In genomic region chr14:35402323-35403084, GRCh38 we compare ENCODE assay signal across 1 cellular context.
TF ChIP-seq lines count a peak whose summit lies in the region.

No MANE protein-coding gene starts in this region.

TF ChIP-seq in HepG2, 621 proteins besides CTCF, POLR2A, EP300 and RAD21 (continued from another document):
- TF ChIP-seq ZNF431 (CRISPR knock-in tag; IDR thresholded peaks at IDR 0.05; ENCODE audit: borderline replicate concordance, low read depth) (no peak), ZFP36L2 (CRISPR knock-in tag; IDR thresholded peaks at IDR 0.05) (no peak), ZSCAN22 (CRISPR knock-in tag; IDR thresholded peaks at IDR 0.05) (no peak), KDM3A (CRISPR knock-in tag; IDR thresholded peaks at IDR 0.05; ENCODE audit: low read depth) (no peak), SOX6 (IDR thresholded peaks at IDR 0.05) (no peak), SOX6 (CRISPR knock-in tag; IDR thresholded peaks at IDR 0.05) (no peak), ZNF335 (CRISPR knock-in tag; IDR thresholded peaks at IDR 0.05) (no peak), ZNF704 (CRISPR knock-in tag; IDR thresholded peaks at IDR 0.05; ENCODE audit: borderline replicate concordance) (no peak), EEA1 (CRISPR knock-in tag; IDR thresholded peaks at IDR 0.05; ENCODE audit: borderline replicate concordance) (no peak), U2AF1 (optimal IDR thresholded peaks at IDR 0.05; ENCODE audit: low read depth, low read length) (no peak), SP140L (CRISPR knock-in tag; IDR thresholded peaks at IDR 0.05; ENCODE audit: borderline replicate concordance) (no peak), ZNF12 (CRISPR knock-in tag; IDR thresholded peaks at IDR 0.05) (no peak), ZNF691 (CRISPR knock-in tag; IDR thresholded peaks at IDR 0.05; ENCODE audit: borderline replicate concordance, low read depth) (no peak), PAWR (CRISPR knock-in tag; IDR thresholded peaks at IDR 0.05; ENCODE audit: borderline replicate concordance) (no peak), RFX5 (IDR thresholded peaks at IDR 0.05; ENCODE audit: low read depth, low read length) (no peak), HOXA5 (CRISPR knock-in tag; IDR thresholded peaks at IDR 0.05) (no peak), PITX1 (CRISPR knock-in tag; IDR thresholded peaks at IDR 0.05) (no peak), KDM2A (CRISPR knock-in tag; IDR thresholded peaks at IDR 0.05; ENCODE audit: borderline replicate concordance, low read depth) (no peak), ZNF30 (CRISPR knock-in tag; IDR thresholded peaks at IDR 0.05) (no peak), RCOR2 (CRISPR knock-in tag; IDR thresholded peaks at IDR 0.05) (no peak), GABPA (IDR thresholded peaks at IDR 0.05; ENCODE audit: low read depth, low read length) (no peak), GABPA (CRISPR knock-in tag; IDR thresholded peaks at IDR 0.05; ENCODE audit: low read depth) (no peak), ZNF484 (CRISPR knock-in tag; IDR thresholded peaks at IDR 0.05; ENCODE audit: borderline replicate concordance, low read depth) (no peak), ZNF574 (CRISPR knock-in tag; IDR thresholded peaks at IDR 0.05) (peak; percentile 11), TFDP1 (CRISPR knock-in tag; IDR thresholded peaks at IDR 0.05; ENCODE audit: borderline replicate concordance) (no peak), ETV5 (CRISPR knock-in tag; IDR thresholded peaks at IDR 0.05; ENCODE audit: borderline replicate concordance) (peak; percentile 3; the same call in 1 of the 2 replicates), ZSCAN25 (CRISPR knock-in tag; IDR thresholded peaks at IDR 0.05) (no peak), ZNF235 (CRISPR knock-in tag; IDR thresholded peaks at IDR 0.05; ENCODE audit: borderline replicate concordance) (peak; percentile 35; the same call in 1 of the 2 replicates), FOXJ3 (CRISPR knock-in tag; IDR thresholded peaks at IDR 0.05; ENCODE audit: borderline replicate concordance) (no peak), ZNF446 (CRISPR knock-in tag; IDR thresholded peaks at IDR 0.05) (no peak), ZNF329 (CRISPR knock-in tag; IDR thresholded peaks at IDR 0.05; ENCODE audit: low read depth) (no peak), ZNF326 (CRISPR knock-in tag; IDR thresholded peaks at IDR 0.05; ENCODE audit: borderline replicate concordance) (no peak), SP1 (IDR thresholded peaks at IDR 0.05) (no peak), SP1 (CRISPR knock-in tag; IDR thresholded peaks at IDR 0.05) (no peak), ZNF343 (CRISPR knock-in tag; IDR thresholded peaks at IDR 0.05) (no peak), SP4 (CRISPR knock-in tag; IDR thresholded peaks at IDR 0.05) (no peak)
- TF ChIP-seq, protein P1, sequence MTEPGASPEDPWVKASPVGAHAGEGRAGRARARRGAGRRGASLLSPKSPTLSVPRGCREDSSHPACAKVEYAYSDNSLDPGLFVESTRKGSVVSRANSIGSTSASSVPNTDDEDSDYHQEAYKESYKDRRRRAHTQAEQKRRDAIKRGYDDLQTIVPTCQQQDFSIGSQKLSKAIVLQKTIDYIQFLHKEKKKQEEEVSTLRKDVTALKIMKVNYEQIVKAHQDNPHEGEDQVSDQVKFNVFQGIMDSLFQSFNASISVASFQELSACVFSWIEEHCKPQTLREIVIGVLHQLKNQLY (CRISPR knock-in tag; IDR thresholded peaks at IDR 0.05), result no peak
- TF ChIP-seq, protein P2, sequence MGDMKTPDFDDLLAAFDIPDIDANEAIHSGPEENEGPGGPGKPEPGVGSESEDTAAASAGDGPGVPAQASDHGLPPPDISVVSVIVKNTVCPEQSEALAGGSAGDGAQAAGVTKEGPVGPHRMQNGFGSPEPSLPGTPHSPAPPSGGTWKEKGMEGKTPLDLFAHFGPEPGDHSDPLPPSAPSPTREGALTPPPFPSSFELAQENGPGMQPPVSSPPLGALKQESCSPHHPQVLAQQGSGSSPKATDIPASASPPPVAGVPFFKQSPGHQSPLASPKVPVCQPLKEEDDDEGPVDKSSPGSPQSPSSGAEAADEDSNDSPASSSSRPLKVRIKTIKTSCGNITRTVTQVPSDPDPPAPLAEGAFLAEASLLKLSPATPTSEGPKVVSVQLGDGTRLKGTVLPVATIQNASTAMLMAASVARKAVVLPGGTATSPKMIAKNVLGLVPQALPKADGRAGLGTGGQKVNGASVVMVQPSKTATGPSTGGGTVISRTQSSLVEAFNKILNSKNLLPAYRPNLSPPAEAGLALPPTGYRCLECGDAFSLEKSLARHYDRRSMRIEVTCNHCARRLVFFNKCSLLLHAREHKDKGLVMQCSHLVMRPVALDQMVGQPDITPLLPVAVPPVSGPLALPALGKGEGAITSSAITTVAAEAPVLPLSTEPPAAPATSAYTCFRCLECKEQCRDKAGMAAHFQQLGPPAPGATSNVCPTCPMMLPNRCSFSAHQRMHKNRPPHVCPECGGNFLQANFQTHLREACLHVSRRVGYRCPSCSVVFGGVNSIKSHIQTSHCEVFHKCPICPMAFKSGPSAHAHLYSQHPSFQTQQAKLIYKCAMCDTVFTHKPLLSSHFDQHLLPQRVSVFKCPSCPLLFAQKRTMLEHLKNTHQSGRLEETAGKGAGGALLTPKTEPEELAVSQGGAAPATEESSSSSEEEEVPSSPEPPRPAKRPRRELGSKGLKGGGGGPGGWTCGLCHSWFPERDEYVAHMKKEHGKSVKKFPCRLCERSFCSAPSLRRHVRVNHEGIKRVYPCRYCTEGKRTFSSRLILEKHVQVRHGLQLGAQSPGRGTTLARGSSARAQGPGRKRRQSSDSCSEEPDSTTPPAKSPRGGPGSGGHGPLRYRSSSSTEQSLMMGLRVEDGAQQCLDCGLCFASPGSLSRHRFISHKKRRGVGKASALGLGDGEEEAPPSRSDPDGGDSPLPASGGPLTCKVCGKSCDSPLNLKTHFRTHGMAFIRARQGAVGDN (CRISPR knock-in tag; IDR thresholded peaks at IDR 0.05), result no peak; the same call in 1 of the 2 replicates
- TF ChIP-seq, protein P3, sequence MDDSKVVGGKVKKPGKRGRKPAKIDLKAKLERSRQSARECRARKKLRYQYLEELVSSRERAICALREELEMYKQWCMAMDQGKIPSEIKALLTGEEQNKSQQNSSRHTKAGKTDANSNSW (CRISPR knock-in tag; IDR thresholded peaks at IDR 0.05; ENCODE audit: borderline replicate concordance), result peak; percentile 50; the same call in 1 of the 2 replicates
- TF ChIP-seq, protein P4, sequence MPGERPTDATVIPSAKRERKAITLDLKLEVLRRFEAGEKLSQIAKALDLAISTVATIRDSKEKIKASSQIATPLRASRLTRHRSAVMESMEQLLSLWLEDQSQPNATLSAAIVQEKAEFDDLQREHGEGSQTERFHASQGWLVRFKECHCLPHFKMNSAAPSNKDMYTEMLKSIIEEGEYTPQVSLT (CRISPR knock-in tag; IDR thresholded peaks at IDR 0.05; ENCODE audit: borderline replicate concordance, low read depth), result no peak
- TF ChIP-seq, protein P5, sequence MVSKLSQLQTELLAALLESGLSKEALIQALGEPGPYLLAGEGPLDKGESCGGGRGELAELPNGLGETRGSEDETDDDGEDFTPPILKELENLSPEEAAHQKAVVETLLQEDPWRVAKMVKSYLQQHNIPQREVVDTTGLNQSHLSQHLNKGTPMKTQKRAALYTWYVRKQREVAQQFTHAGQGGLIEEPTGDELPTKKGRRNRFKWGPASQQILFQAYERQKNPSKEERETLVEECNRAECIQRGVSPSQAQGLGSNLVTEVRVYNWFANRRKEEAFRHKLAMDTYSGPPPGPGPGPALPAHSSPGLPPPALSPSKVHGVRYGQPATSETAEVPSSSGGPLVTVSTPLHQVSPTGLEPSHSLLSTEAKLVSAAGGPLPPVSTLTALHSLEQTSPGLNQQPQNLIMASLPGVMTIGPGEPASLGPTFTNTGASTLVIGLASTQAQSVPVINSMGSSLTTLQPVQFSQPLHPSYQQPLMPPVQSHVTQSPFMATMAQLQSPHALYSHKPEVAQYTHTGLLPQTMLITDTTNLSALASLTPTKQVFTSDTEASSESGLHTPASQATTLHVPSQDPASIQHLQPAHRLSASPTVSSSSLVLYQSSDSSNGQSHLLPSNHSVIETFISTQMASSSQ (IDR thresholded peaks at IDR 0.05; ENCODE audit: low read depth), result no peak
- TF ChIP-seq, protein P5 (CRISPR knock-in tag; IDR thresholded peaks at IDR 0.05; ENCODE audit: borderline replicate concordance), result 0 out of 2 replicates have a peak, but pooled peaks have one; percentile 32
- TF ChIP-seq, protein P6, sequence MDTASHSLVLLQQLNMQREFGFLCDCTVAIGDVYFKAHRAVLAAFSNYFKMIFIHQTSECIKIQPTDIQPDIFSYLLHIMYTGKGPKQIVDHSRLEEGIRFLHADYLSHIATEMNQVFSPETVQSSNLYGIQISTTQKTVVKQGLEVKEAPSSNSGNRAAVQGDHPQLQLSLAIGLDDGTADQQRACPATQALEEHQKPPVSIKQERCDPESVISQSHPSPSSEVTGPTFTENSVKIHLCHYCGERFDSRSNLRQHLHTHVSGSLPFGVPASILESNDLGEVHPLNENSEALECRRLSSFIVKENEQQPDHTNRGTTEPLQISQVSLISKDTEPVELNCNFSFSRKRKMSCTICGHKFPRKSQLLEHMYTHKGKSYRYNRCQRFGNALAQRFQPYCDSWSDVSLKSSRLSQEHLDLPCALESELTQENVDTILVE (CRISPR knock-in tag; IDR thresholded peaks at IDR 0.05), result no peak
- TF ChIP-seq, protein P7, sequence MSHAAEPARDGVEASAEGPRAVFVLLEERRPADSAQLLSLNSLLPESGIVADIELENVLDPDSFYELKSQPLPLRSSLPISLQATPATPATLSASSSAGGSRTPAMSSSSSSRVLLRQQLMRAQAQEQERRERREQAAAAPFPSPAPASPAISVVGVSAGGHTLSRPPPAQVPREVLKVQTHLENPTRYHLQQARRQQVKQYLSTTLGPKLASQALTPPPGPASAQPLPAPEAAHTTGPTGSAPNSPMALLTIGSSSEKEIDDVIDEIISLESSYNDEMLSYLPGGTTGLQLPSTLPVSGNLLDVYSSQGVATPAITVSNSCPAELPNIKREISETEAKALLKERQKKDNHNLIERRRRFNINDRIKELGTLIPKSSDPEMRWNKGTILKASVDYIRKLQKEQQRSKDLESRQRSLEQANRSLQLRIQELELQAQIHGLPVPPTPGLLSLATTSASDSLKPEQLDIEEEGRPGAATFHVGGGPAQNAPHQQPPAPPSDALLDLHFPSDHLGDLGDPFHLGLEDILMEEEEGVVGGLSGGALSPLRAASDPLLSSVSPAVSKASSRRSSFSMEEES (CRISPR knock-in tag; IDR thresholded peaks at IDR 0.05), result no peak
